8 cellular contexts compared by ENCODE assay signal in the genomic region with DNA sequence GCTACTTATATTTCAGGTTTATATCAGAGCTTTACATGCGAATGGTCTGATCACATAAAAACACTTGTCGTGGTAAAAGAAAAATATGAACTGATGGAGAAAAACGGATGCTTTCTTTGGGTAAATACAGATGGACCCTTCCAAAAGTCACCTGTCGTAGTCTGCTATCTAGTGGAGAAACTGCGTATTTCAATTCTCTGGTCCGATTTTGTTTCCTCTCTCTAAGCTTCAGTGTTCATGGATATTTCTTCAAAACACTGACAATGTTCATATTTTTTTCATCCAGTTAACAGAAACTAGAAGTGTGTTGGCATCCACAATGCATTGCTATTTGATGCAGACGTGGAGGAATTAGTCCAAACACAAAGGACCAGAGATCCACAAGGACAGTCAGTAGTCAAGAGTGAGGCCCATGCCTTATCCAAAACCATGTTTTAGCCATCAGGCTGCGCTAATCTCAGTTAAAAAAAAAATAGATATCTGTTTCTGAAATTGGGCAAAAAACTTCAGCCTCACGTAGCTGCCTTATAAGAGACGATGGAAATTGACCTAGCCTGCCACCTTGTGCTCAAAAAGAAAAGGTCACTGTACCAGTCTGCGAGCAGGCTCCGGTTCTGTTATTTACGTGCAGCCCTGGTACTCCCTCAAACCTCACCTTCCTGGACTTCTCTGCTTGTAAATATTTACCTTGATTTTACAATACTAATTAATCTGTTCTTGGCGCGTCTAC. TPM values are rescaled to one million over a fixed set of nuclear protein-coding genes. Genes with fewer than 3 reads are reported as not detected.
DNase-seq lines count a peak whose midpoint lies in the region; ATAC-seq and TF ChIP-seq lines count a peak whose summit lies in the region.
"Had no signal": no experiment of that assay in that cellular context is flagged by ENCODE, and none has a peak within 500 bp of the region (broad histone marks: within the 10 kb centered on the region; RNA-seq: fewer than 3 reads in every experiment).

No MANE protein-coding gene starts in this region.

- H3F3A ChIP-seq in smooth muscle cell (ENCODE audit: low read depth): no peaks in the 10 kb centered on the region

- H3K36me3 ChIP-seq in Karpas-422 (ENCODE audit: insufficient read depth, low read length): no peaks in the 10 kb centered on the region
- no peaks in the 10 kb centered on the region for H3K36me3 ChIP-seq in smooth muscle cell (ENCODE audit: low read depth)

- in situ Hi-C loops in T47D (cut with HindIII; ENCODE audit: low pct_unique_long_range_greater_than_20kb, low sequenced_read_pairs): loop anchor here (25.0 kb wide), 1 partner anchor 161 kb away; no protein-coding TSS in a partner anchor

- peaks cover 4% of the 10 kb centered on the region for H3K4me1 ChIP-seq in Karpas-422 (ENCODE audit: low read length)
- no peaks in the 10 kb centered on the region for H3K4me1 ChIP-seq in smooth muscle cell (ENCODE audit: low read depth)

- WGBS in smooth muscle cell (ENCODE audit: low lambda C conversion rate): 24% methylated on average over 15 of the region's 15 CpGs

- H2AFZ ChIP-seq in Karpas-422 (ENCODE audit: low read length): no peak overlapping the region
- peak overlapping the region; percentile 64 for H2AFZ ChIP-seq in smooth muscle cell (ENCODE audit: low read depth)

- H3K9me2 ChIP-seq in Karpas-422 (replicated peaks; ENCODE audit: insufficient read depth, low read length): no peaks in the 10 kb centered on the region

- peak; percentile 80 for ATAC-seq in GM21576 (IDR thresholded peaks at IDR 0.05; ENCODE audit: unreplicated experiment)

- H3K79me2 ChIP-seq in Karpas-422 (ENCODE audit: low read length): no peaks in the 10 kb centered on the region
- H3K79me2 ChIP-seq in smooth muscle cell (ENCODE audit: low read depth): no peaks in the 10 kb centered on the region

- H3K27ac ChIP-seq in Karpas-422 (ENCODE audit: low read length) (no peak overlapping the region), smooth muscle cell (ENCODE audit: low read depth) (no peak overlapping the region)

- peak; percentile 11 for DNase-seq in GF-D8 (lab: John Stamatoyannopoulos, UW)
- DNase-seq in Karpas-422: peak; percentile 80
- DNase-seq in SIG-M5 (lab: John Stamatoyannopoulos, UW): peak; percentile 35
- peak; percentile 22 to 61 for DNase-seq in T47D (ENCODE audit: low read depth in 1 of 2, low spot score in 1 of 2)
- DNase-seq in inferior parietal cortex (ENCODE audit: extremely low spot score): peak; percentile 81
- DNase-seq in smooth muscle cell (lab: John Stamatoyannopoulos, UW; ENCODE audit: unreplicated experiment): no peak

- H3K4me3 ChIP-seq in Karpas-422 (ENCODE audit: low read length): no peak overlapping the region
- peak overlapping the region; percentile 12 for H3K4me3 ChIP-seq in smooth muscle cell

- no peaks in the 10 kb centered on the region for H3K9me3 ChIP-seq in Karpas-422 (ENCODE audit: low read length)
- no peaks in the 10 kb centered on the region for H3K9me3 ChIP-seq in smooth muscle cell (replicated peaks; ENCODE audit: low read depth)

- H3K9ac ChIP-seq in Karpas-422 (ENCODE audit: low read length) (no peak overlapping the region), smooth muscle cell (ENCODE audit: low read depth) (no peak overlapping the region)

- H3K4me2 ChIP-seq in Karpas-422 (ENCODE audit: low read depth, low read length, poor library complexity, severe bottlenecking) (peak overlapping the region; percentile 35), smooth muscle cell (peak overlapping the region; percentile 64)

- H4K20me1 ChIP-seq in Karpas-422 (ENCODE audit: insufficient read depth, low read depth, low read length) (no peaks in the 10 kb centered on the region), smooth muscle cell (ENCODE audit: low read depth) (no peaks in the 10 kb centered on the region)

- TF ChIP-seq CTCF in smooth muscle cell (IDR thresholded peaks at IDR 0.05; ENCODE audit: borderline replicate concordance, insufficient read depth, poor library complexity, severe bottlenecking): peak; percentile 56

- H3K27me3 ChIP-seq in Karpas-422 (ENCODE audit: low read length) (no peaks in the 10 kb centered on the region), smooth muscle cell (ENCODE audit: low read depth) (no peaks in the 10 kb centered on the region)

RNA-seq across cellular contexts. Expression of gene MEPE, which starts 16.0 kb away (rescaled TPM):
- total RNA-seq in Karpas-422 (2014; rRNA removed; shearing (Covaris generic); ENCODE audit: low replicate concordance): not detected in 2 replicates
- total RNA-seq in smooth muscle cell: not detected in 2 replicates
- polyA plus RNA-seq in smooth muscle cell: 0.63 TPM in 1 of 2 replicates, not detected in the other
- polyA plus RNA-seq: esophagus had no signal

RNA-seq across cellular contexts. Expression of gene IBSP, which starts 49.4 kb away (rescaled TPM):
- not detected in 2 replicates for total RNA-seq in Karpas-422 (2014; rRNA removed; shearing (Covaris generic); ENCODE audit: low replicate concordance)
- total RNA-seq in smooth muscle cell: not detected in 2 replicates
- polyA plus RNA-seq in smooth muscle cell: not detected in 2 replicates
- polyA plus RNA-seq: esophagus had no signal
